Comparison of ENCODE assay signal across 28 cellular contexts in genomic region chr3:13841141-13841540, GRCh38. TPM values are rescaled to one million over a fixed set of nuclear protein-coding genes. Genes with fewer than 3 reads are reported as not detected.
"Had no signal": no experiment of that assay in that cellular context is flagged by ENCODE, and none has a peak within 500 bp of the region (broad histone marks: within the 10 kb centered on the region; RNA-seq: fewer than 3 reads in every experiment).

No MANE protein-coding gene starts in this region.

- ATAC-seq: activated CD8-positive, alpha-beta T cell treated with anti-CD3 and anti-CD28 coated beads, Interleukin-2, amount 10 ng/mL, durations not matched to agents 7 days and 5 days; T-helper 17 cell; WTC11 had no signal

- H3K27ac ChIP-seq: cardiac muscle cell, KMS-11 had no signal

- FAIRE-seq: astrocyte, RCC 7860 had no signal

- H3K4me2 ChIP-seq: KMS-11 had no signal

- H3K36me3 ChIP-seq: cardiac muscle cell had no signal

- DNase-seq: activated CD4-positive, alpha-beta T cell treated with anti-CD3 and anti-CD28 coated beads for 48 hours; activated CD4-positive, alpha-beta T cell treated with anti-CD3 and anti-CD28 coated beads, Interleukin-2, amount 50 U/mL, for 4 hours; activated CD4-positive, CD25-positive, alpha-beta regulatory T cell treated with anti-CD3 and anti-CD28 coated beads, Interleukin-2, amount 50 U/mL, for 72 hours; activated CD8-positive, alpha-beta memory T cell treated with anti-CD3 and anti-CD28 coated beads, Interleukin-2, amount 50 U/mL, for 48 hours; activated CD8-positive, alpha-beta T cell treated with anti-CD3 and anti-CD28 coated beads, Interleukin-2, amount 10 ng/mL, durations not matched to agents 7 days and 5 days; activated effector memory CD4-positive, alpha-beta T cell treated with Interleukin-2 at 50 U/mL for 16 hours; activated naive CD4-positive, alpha-beta T cell; activated T-cell treated with anti-CD3 and anti-CD28 coated beads, Interleukin-2, amount 50 U/mL, for 1 hour; amniotic stem cell; cerebellar nuclear complex; MM.1S; NCI-H1105; NCI-H1436; NCI-H1694 treated with DMSO at 0.1 percent for 48 hours; NCI-H345; NCI-H510A; NCI-H526 treated with DMSO at 0.1 percent for 48 hours; NCI-H82; NK-92 treated with Interleukin-12 subunit alpha and Interleukin-12 subunit beta, amount 100 ng/mL, for 24 hours; OCI-M1; SIG-M5; T-helper 17 cell; T-helper 9 cell had no signal

- H3K9ac ChIP-seq: KMS-11 had no signal

- H3K4me3 ChIP-seq: cardiac muscle cell had no signal

RNA-seq across cellular contexts. Expression of gene WNT7A, which starts 38.7 kb away (rescaled TPM):
- total RNA-seq: activated CD8-positive, alpha-beta T cell treated with anti-CD3 and anti-CD28 coated beads, Interleukin-2, amount 10 ng/mL, durations not matched to agents 7 days and 5 days; cardiac muscle cell had no signal
